ENCODE assay signal across 8 cellular contexts in genomic region chr12:89166525-89166934, GRCh38.
DNase-seq lines count a peak whose midpoint lies in the region; ATAC-seq and TF ChIP-seq lines count a peak whose summit lies in the region.

No MANE protein-coding gene starts in this region.

- H3K4me1 ChIP-seq in right atrium auricular region (peaks cover 0 to 49% of the 10 kb centered on the region in 2 donors), adipocyte (ENCODE audit: control insufficient read depth, insufficient read depth, low read length) (peaks cover 30% of the 10 kb centered on the region), osteoblast (ENCODE audit: insufficient read depth, low read length) (peaks cover 29% of the 10 kb centered on the region)

- ATAC-seq in Right ventricle myocardium inferior (peak; percentile 42), HG03175 (IDR thresholded peaks at IDR 0.05; ENCODE audit: unreplicated experiment) (peak; percentile 98)

- H3K27ac ChIP-seq in right atrium auricular region (peak overlapping the region in 1 of 2 donors; percentile 10), osteoblast (ENCODE audit: low read depth, low read length) (peak overlapping the region; percentile 96)

- no peaks in the 10 kb centered on the region for H4K20me1 ChIP-seq in osteoblast (ENCODE audit: insufficient read depth, low read length)

- H3K36me3 ChIP-seq in right atrium auricular region: no peaks in the 10 kb centered on the region
- H3K36me3 ChIP-seq in adipocyte (ENCODE audit: control insufficient read depth, insufficient read depth, low read length, severe bottlenecking): no peaks in the 10 kb centered on the region
- no peaks in the 10 kb centered on the region for H3K36me3 ChIP-seq in osteoblast (ENCODE audit: insufficient read depth, low read length)

- no peak for DNase-seq in Right ventricle myocardium inferior (ENCODE audit: missing footprints)
- DNase-seq in right atrium auricular region (ENCODE audit: low spot score): no peak
- DNase-seq in adipocyte (ENCODE audit: low read depth): peak; percentile 71
- DNase-seq in osteoblast (ENCODE audit: insufficient read length, low spot score, missing footprints): peak; percentile 38
- DNase-seq in hypothalamus (lab: John Stamatoyannopoulos, UW): no peak
- no peak for DNase-seq in GM19240 (ENCODE audit: insufficient read length, low spot score)
- DNase-seq in UCSD-AML1 (lab: John Stamatoyannopoulos, UW; ENCODE audit: unreplicated experiment): no peak

- no peaks in the 10 kb centered on the region for H3K79me2 ChIP-seq in osteoblast (ENCODE audit: insufficient read depth, low read length)

- H3K9ac ChIP-seq in adipocyte (ENCODE audit: low read length): no peak overlapping the region

- TF ChIP-seq CTCF in right atrium auricular region (IDR thresholded peaks at IDR 0.05): no peak
- no peak for TF ChIP-seq CTCF in osteoblast (IDR thresholded peaks at IDR 0.05; ENCODE audit: extremely low read depth, low read depth, low read length)

- no peaks in the 10 kb centered on the region for H3K27me3 ChIP-seq in right atrium auricular region
- no peaks in the 10 kb centered on the region for H3K27me3 ChIP-seq in adipocyte (replicated peaks; ENCODE audit: control insufficient read depth, insufficient read depth, low read length)
- no peaks in the 10 kb centered on the region for H3K27me3 ChIP-seq in osteoblast (ENCODE audit: insufficient read depth, low read length)

- intact Hi-C loops in Right ventricle myocardium inferior (cut with DNase I): no loop called here

- peak overlapping the region; percentile 16 for H3K4me2 ChIP-seq in osteoblast (ENCODE audit: insufficient read depth, low read length)

- H3K9me3 ChIP-seq in right atrium auricular region (no peaks in the 10 kb centered on the region), adipocyte (ENCODE audit: control insufficient read depth, low read length) (no peaks in the 10 kb centered on the region), osteoblast (ENCODE audit: low read depth, low read length) (no peaks in the 10 kb centered on the region)

- H3K4me3 ChIP-seq in right atrium auricular region (no peak overlapping the region), adipocyte (ENCODE audit: low read length) (no peak overlapping the region), osteoblast (ENCODE audit: insufficient read depth, low read length) (no peak overlapping the region)

- peak overlapping the region; percentile 50 for H2AFZ ChIP-seq in osteoblast (ENCODE audit: low read length)

Comparison
In these comparisons a context has a peak if more than half of its experiments do, and no peak if none do; other contexts are left out.
1. DNase-seq: peak in adipocyte (single experiment) and osteoblast (single experiment); none in Right ventricle myocardium inferior (single experiment), right atrium auricular region (single experiment), hypothalamus (0 of 51), GM19240 (single experiment) and UCSD-AML1 (single experiment).